Comparison of ENCODE assay signal across 1 cellular context in genomic region chr10:110657968-110658691, GRCh38.
TF ChIP-seq lines count a peak whose summit lies in the region.

No MANE protein-coding gene starts in this region.

TF ChIP-seq in H1, 55 proteins besides CTCF, POLR2A, EP300 and RAD21:
- TF ChIP-seq SP4 (IDR thresholded peaks at IDR 0.05; ENCODE audit: low read length) (no peak), GTF2F1 (IDR thresholded peaks at IDR 0.05; ENCODE audit: borderline replicate concordance, low read depth, low read length) (no peak), BCL11A (IDR thresholded peaks at IDR 0.05; ENCODE audit: low read depth in 2 of 2, low read length in 2 of 2) (no peak), HDAC2 (IDR thresholded peaks at IDR 0.05; ENCODE audit: borderline replicate concordance in 1 of 2, low read depth in 2 of 2, low read length in 2 of 2) (no peak), MAFK (IDR thresholded peaks at IDR 0.05; ENCODE audit: low read depth, low read length) (peak; percentile 80), CEBPB (IDR thresholded peaks at IDR 0.05; ENCODE audit: low read depth, low read length) (no peak)
TF ChIP-seq in H1: peak in this region for 1.
